Comparison of ENCODE assay signal across 25 cellular contexts in genomic region chr10:49621561-49621960, GRCh38. TPM values are rescaled to one million over a fixed set of nuclear protein-coding genes. Genes with fewer than 3 reads are reported as not detected.
"Had no signal": no experiment of that assay in that cellular context is flagged by ENCODE, and none has a peak within 500 bp of the region (broad histone marks: within the 10 kb centered on the region; RNA-seq: fewer than 3 reads in every experiment).

No MANE protein-coding gene starts in this region.

- DNase-seq: activated B cell treated with CpG ODN at 0.5 μM for 24 hours; activated CD4-positive, alpha-beta memory T cell treated with anti-CD3 and anti-CD28 coated beads, Interleukin-2, amount 10 ng/mL, durations not matched to agents 7 days and 5 days; activated CD4-positive, alpha-beta T cell treated with anti-CD3 and anti-CD28 coated beads for 36 hours; activated CD4-positive, alpha-beta T cell treated with anti-CD3 and anti-CD28 coated beads, Interleukin-2, amount 50 U/mL, for 1 hour; activated naive CD4-positive, alpha-beta T cell treated with anti-CD3 and anti-CD28 coated beads for 36 hours; activated T-cell treated with anti-CD3 and anti-CD28 coated beads, Interleukin-2, amount 50 U/mL, for 72 hours; adrenal gland; anterior cingulate cortex; central memory CD4-positive, alpha-beta T cell; KG1; NCI-H1048; NCI-H146; NCI-H1930; NCI-H345; NCI-H510A; NCI-H526 treated with DMSO at 0.1 percent for 48 hours; SHP77; SW 1271 had no signal

- H3K9me3 ChIP-seq: adrenal gland, breast epithelium, SJSA1 had no signal

- H3K4me1 ChIP-seq: adrenal gland, breast epithelium, SJSA1 had no signal

- H3K27ac ChIP-seq: adrenal gland, breast epithelium, SJSA1 had no signal

- H3K36me3 ChIP-seq: adrenal gland, breast epithelium, SJSA1 had no signal

- ATAC-seq: activated CD4-positive, alpha-beta T cell treated with anti-CD3 and anti-CD28 coated beads for 36 hours; activated T-cell treated with anti-CD3 and anti-CD28 coated beads, Interleukin-2, amount 50 U/mL, for 72 hours; SK-N-SH treated with all-trans-retinoic acid at 6 μM for 48 hours had no signal

- H3K4me3 ChIP-seq: adrenal gland, breast epithelium, SJSA1 had no signal

RNA-seq across cellular contexts. Expression of gene CHAT, which starts 7.7 kb away (rescaled TPM):
- total RNA-seq: activated B cell treated with CpG ODN at 0.5 μM for 24 hours; activated CD4-positive, alpha-beta memory T cell treated with anti-CD3 and anti-CD28 coated beads, Interleukin-2, amount 10 ng/mL, durations not matched to agents 7 days and 5 days; activated CD4-positive, alpha-beta T cell treated with anti-CD3 and anti-CD28 coated beads for 36 hours; activated CD8-positive, alpha-beta memory T cell treated with anti-CD3 and anti-CD28 coated beads for 36 hours; activated naive CD4-positive, alpha-beta T cell treated with anti-CD3 and anti-CD28 coated beads for 36 hours; adrenal gland; breast epithelium; LHCN-M2; M059J; SJSA1; T-helper 1 cell treated with Interleukin-12 subunit alpha and Interleukin-12 subunit beta and Interleukin-4 antibody, amounts not matched to agents 30 ng/mL and 1 ng/mL, for 36 hours had no signal

RNA-seq across cellular contexts. Expression of gene SLC18A3, which starts 11.5 kb away (rescaled TPM):
- total RNA-seq: activated B cell treated with CpG ODN at 0.5 μM for 24 hours; activated CD4-positive, alpha-beta memory T cell treated with anti-CD3 and anti-CD28 coated beads, Interleukin-2, amount 10 ng/mL, durations not matched to agents 7 days and 5 days; activated CD4-positive, alpha-beta T cell treated with anti-CD3 and anti-CD28 coated beads for 36 hours; activated CD8-positive, alpha-beta memory T cell treated with anti-CD3 and anti-CD28 coated beads for 36 hours; activated naive CD4-positive, alpha-beta T cell treated with anti-CD3 and anti-CD28 coated beads for 36 hours; activated T-cell treated with anti-CD3 and anti-CD28 coated beads, Interleukin-2, amount 50 U/mL, for 72 hours; breast epithelium; LHCN-M2; M059J; SJSA1; T-helper 1 cell treated with Interleukin-12 subunit alpha and Interleukin-12 subunit beta and Interleukin-4 antibody, amounts not matched to agents 30 ng/mL and 1 ng/mL, for 36 hours had no signal

RNA-seq across cellular contexts. Expression of gene C10orf53, which starts 57.9 kb away (rescaled TPM):
- total RNA-seq: activated B cell treated with CpG ODN at 0.5 μM for 24 hours; activated CD4-positive, alpha-beta memory T cell treated with anti-CD3 and anti-CD28 coated beads, Interleukin-2, amount 10 ng/mL, durations not matched to agents 7 days and 5 days; activated CD4-positive, alpha-beta T cell treated with anti-CD3 and anti-CD28 coated beads for 36 hours; activated CD8-positive, alpha-beta memory T cell treated with anti-CD3 and anti-CD28 coated beads for 36 hours; activated naive CD4-positive, alpha-beta T cell treated with anti-CD3 and anti-CD28 coated beads for 36 hours; activated T-cell treated with anti-CD3 and anti-CD28 coated beads, Interleukin-2, amount 50 U/mL, for 72 hours; adrenal gland; breast epithelium; LHCN-M2; M059J; SJSA1; T-helper 1 cell treated with Interleukin-12 subunit alpha and Interleukin-12 subunit beta and Interleukin-4 antibody, amounts not matched to agents 30 ng/mL and 1 ng/mL, for 36 hours had no signal
